ENCODE assay signal across 14 cellular contexts in genomic region chr9:96425500-96426169, GRCh38.
"Had no signal": no experiment of that assay in that cellular context is flagged by ENCODE, and none has a peak within 500 bp of the region (broad histone marks: within the 10 kb centered on the region; RNA-seq: fewer than 3 reads in every experiment).

No MANE protein-coding gene starts in this region.

- H3K4me3 ChIP-seq: ascending aorta, heart left ventricle, ovary, sigmoid colon, upper lobe of left lung had no signal

- H3K27me3 ChIP-seq: ascending aorta, heart left ventricle, ovary, sigmoid colon, upper lobe of left lung had no signal

- H3K9me3 Mint-ChIP-seq: neural crest cell had no signal

- H3K27ac ChIP-seq: ascending aorta, heart left ventricle, ovary, sigmoid colon, upper lobe of left lung had no signal

- DNase-seq: activated CD4-positive, alpha-beta T cell treated with anti-CD3 and anti-CD28 coated beads, Interleukin-2, amount 50 U/mL, for 1 hour; activated gamma-delta T cell; activated T-cell treated with anti-CD3 and anti-CD28 coated beads, Interleukin-2, amount 50 U/mL, for 48 hours; heart left ventricle; left ventricle myocardium superior; mesendoderm; ovary; sigmoid colon; stimulated activated CD4-positive, alpha-beta T cell treated with anti-CD3 and anti-CD28 coated beads, Interleukin-12 subunit alpha, Interleukin-12 subunit beta, amount 100 ng/mL, for 4 hours; stimulated activated naive CD8-positive, alpha-beta T cell treated with anti-CD3 and anti-CD28 coated beads, Interleukin-15, Interleukin-2, amounts not matched to agents 100 U/mL and 50 U/mL, for 24 hours; T-helper 1 cell had no signal

- H3K4me3 Mint-ChIP-seq: neural crest cell had no signal

- H3K9me3 ChIP-seq: ascending aorta, heart left ventricle, ovary, sigmoid colon, upper lobe of left lung had no signal

- H3K36me3 ChIP-seq: ascending aorta, heart left ventricle, ovary, sigmoid colon, upper lobe of left lung had no signal

- ATAC-seq: heart left ventricle; left ventricle myocardium superior; stimulated activated naive CD8-positive, alpha-beta T cell treated with anti-CD3 and anti-CD28 coated beads, Interleukin-15, Interleukin-2, amounts not matched to agents 100 U/mL and 50 U/mL, for 24 hours had no signal
